In genomic region chr10:52563361-52563760, GRCh38 we compare ENCODE assay signal across 21 cellular contexts.
"Had no signal": no experiment of that assay in that cellular context is flagged by ENCODE, and none has a peak within 500 bp of the region (broad histone marks: within the 10 kb centered on the region; RNA-seq: fewer than 3 reads in every experiment).

No MANE protein-coding gene starts in this region.

- H3K4me3 ChIP-seq: breast epithelium, pancreas, thyroid gland had no signal

- H3K27me3 ChIP-seq: breast epithelium, pancreas, thyroid gland had no signal

- H3K4me3 Mint-ChIP-seq: activated B cell treated with CpG ODN at 0.5 μM for 24 hours; activated CD4-positive, alpha-beta T cell treated with anti-CD3 and anti-CD28 coated beads, Interleukin-2, amount 10 ng/mL, durations not matched to agents 7 days and 5 days; activated CD8-positive, alpha-beta T cell treated with anti-CD3 and anti-CD28 coated beads, Interleukin-2, amount 10 ng/mL, durations not matched to agents 7 days and 5 days; activated naive CD8-positive, alpha-beta T cell treated with anti-CD3 and anti-CD28 coated beads, Interleukin-2, amount 50 U/mL, for 24 hours; activated T-cell treated with anti-CD3 and anti-CD28 coated beads, Interleukin-2, amount 50 U/mL, for 24 hours; naive thymus-derived CD8-positive, alpha-beta T cell; T-cell had no signal

- DNase-seq: activated B cell treated with CpG ODN at 0.5 μM for 24 hours; activated CD4-positive, alpha-beta T cell treated with anti-CD3 and anti-CD28 coated beads, Interleukin-2, amount 10 ng/mL, durations not matched to agents 7 days and 5 days; activated CD8-positive, alpha-beta T cell treated with anti-CD3 and anti-CD28 coated beads, Interleukin-2, amount 10 ng/mL, durations not matched to agents 7 days and 5 days; activated naive CD4-positive, alpha-beta T cell treated with Interleukin-2 at 50 U/mL for 16 hours; activated naive CD8-positive, alpha-beta T cell treated with anti-CD3 and anti-CD28 coated beads, Interleukin-2, amount 50 U/mL, for 24 hours; activated T-cell treated with anti-CD3 and anti-CD28 coated beads, Interleukin-2, amount 50 U/mL, for 24 hours; cerebellar nuclear complex; effector CD4-positive, alpha-beta T cell; kidney glomerular epithelial cell; naive thymus-derived CD8-positive, alpha-beta T cell; pancreas; stimulated activated CD4-positive, alpha-beta T cell treated with anti-CD3 and anti-CD28 coated beads, Interleukin-12 subunit alpha, Interleukin-12 subunit beta, amount 100 ng/mL, for 4 hours; stimulated activated CD4-positive, alpha-beta T cell treated with anti-CD3 and anti-CD28 coated beads, Interleukin-1b, Interleukin-23, amount 100 ng/mL, for 48 hours; stimulated activated CD8-positive, alpha-beta memory T cell treated with anti-CD3 and anti-CD28 coated beads, Interleukin-4, amount 100 ng/mL, for 48 hours; stimulated activated naive CD4-positive, alpha-beta T cell; T-cell; thyroid gland had no signal

- H3K4me1 ChIP-seq: breast epithelium, pancreas, thyroid gland had no signal

- H3K4me1 Mint-ChIP-seq: activated B cell treated with CpG ODN at 0.5 μM for 24 hours; activated CD4-positive, alpha-beta T cell treated with anti-CD3 and anti-CD28 coated beads, Interleukin-2, amount 10 ng/mL, durations not matched to agents 7 days and 5 days; activated naive CD8-positive, alpha-beta T cell treated with anti-CD3 and anti-CD28 coated beads, Interleukin-2, amount 50 U/mL, for 24 hours; naive thymus-derived CD8-positive, alpha-beta T cell; T-cell had no signal

- H3K27ac ChIP-seq: breast epithelium, pancreas, thyroid gland had no signal

- H3K9me3 Mint-ChIP-seq: activated B cell treated with CpG ODN at 0.5 μM for 24 hours; activated CD4-positive, alpha-beta T cell treated with anti-CD3 and anti-CD28 coated beads, Interleukin-2, amount 10 ng/mL, durations not matched to agents 7 days and 5 days; activated naive CD8-positive, alpha-beta T cell treated with anti-CD3 and anti-CD28 coated beads, Interleukin-2, amount 50 U/mL, for 24 hours; activated T-cell treated with anti-CD3 and anti-CD28 coated beads, Interleukin-2, amount 50 U/mL, for 24 hours; activated T-helper 2 cell treated with anti-CD3 and anti-CD28 coated beads, Interferon-gamma antibody, Interleukin-2, Interleukin-4, amounts not matched to agents 10 μg/mL and 5 μg/mL and 100 μg/mL, durations not matched to agents 14 hours and 24 hours and 36 hours had no signal

- H3K27me3 Mint-ChIP-seq: activated B cell treated with CpG ODN at 0.5 μM for 24 hours; activated CD4-positive, alpha-beta T cell treated with anti-CD3 and anti-CD28 coated beads, Interleukin-2, amount 10 ng/mL, durations not matched to agents 7 days and 5 days; activated naive CD8-positive, alpha-beta T cell treated with anti-CD3 and anti-CD28 coated beads, Interleukin-2, amount 50 U/mL, for 24 hours; activated T-cell treated with anti-CD3 and anti-CD28 coated beads, Interleukin-2, amount 50 U/mL, for 24 hours; naive thymus-derived CD8-positive, alpha-beta T cell; T-cell had no signal

- ATAC-seq: activated CD8-positive, alpha-beta T cell treated with anti-CD3 and anti-CD28 coated beads, Interleukin-2, amount 10 ng/mL, durations not matched to agents 7 days and 5 days; activated naive CD8-positive, alpha-beta T cell treated with anti-CD3 and anti-CD28 coated beads, Interleukin-2, amount 50 U/mL, for 24 hours; esophagus mucosa; naive thymus-derived CD8-positive, alpha-beta T cell; pancreas; sciatic nerve; T-cell had no signal

- H3K36me3 ChIP-seq: breast epithelium, pancreas, thyroid gland had no signal

- H3K36me3 Mint-ChIP-seq: naive thymus-derived CD8-positive, alpha-beta T cell; T-cell had no signal

- H3K27ac Mint-ChIP-seq: activated B cell treated with CpG ODN at 0.5 μM for 24 hours; activated CD4-positive, alpha-beta T cell treated with anti-CD3 and anti-CD28 coated beads, Interleukin-2, amount 10 ng/mL, durations not matched to agents 7 days and 5 days; activated CD8-positive, alpha-beta T cell treated with anti-CD3 and anti-CD28 coated beads, Interleukin-2, amount 10 ng/mL, durations not matched to agents 7 days and 5 days; activated naive CD8-positive, alpha-beta T cell treated with anti-CD3 and anti-CD28 coated beads, Interleukin-2, amount 50 U/mL, for 24 hours; activated T-cell treated with anti-CD3 and anti-CD28 coated beads, Interleukin-2, amount 50 U/mL, for 24 hours; activated T-helper 2 cell treated with anti-CD3 and anti-CD28 coated beads, Interferon-gamma antibody, Interleukin-2, Interleukin-4, amounts not matched to agents 10 μg/mL and 5 μg/mL and 100 μg/mL, durations not matched to agents 14 hours and 24 hours and 36 hours; naive thymus-derived CD8-positive, alpha-beta T cell; T-cell had no signal

- H3K9me3 ChIP-seq: breast epithelium, pancreas, thyroid gland had no signal
